In the genomic region with DNA sequence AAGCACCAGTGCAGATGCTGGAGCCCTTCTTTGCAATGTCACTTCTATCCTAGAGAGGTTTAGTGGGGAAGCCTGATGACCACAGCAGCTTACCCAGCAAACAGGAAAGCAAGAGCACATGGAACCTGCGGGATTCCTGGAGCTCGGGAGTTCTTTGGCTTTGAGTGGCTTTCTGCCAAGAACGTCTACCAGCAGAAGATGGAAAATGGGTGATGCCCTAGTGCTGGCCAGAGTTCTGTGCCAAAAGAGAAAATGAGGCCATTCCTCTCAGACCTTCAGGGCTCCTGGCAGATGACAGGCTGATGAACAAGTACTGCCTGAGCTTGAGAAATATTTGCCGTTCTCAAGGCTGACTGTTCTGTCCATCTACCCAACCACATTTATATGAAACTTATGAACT, we compare ENCODE assay signal across 23 cellular contexts.
"Had no signal": no experiment of that assay in that cellular context is flagged by ENCODE, and none has a peak within 500 bp of the region (broad histone marks: within the 10 kb centered on the region; RNA-seq: fewer than 3 reads in every experiment).

No MANE protein-coding gene starts in this region.

- H3K9me3 ChIP-seq: colonic mucosa, esophagus squamous epithelium, gastrocnemius medialis, heart right ventricle, left lung, lower lobe of right lung had no signal

- H3K4me3 ChIP-seq: colonic mucosa, esophagus squamous epithelium, gastrocnemius medialis, heart right ventricle, left lung, lower lobe of right lung had no signal

- H3K36me3 ChIP-seq: colonic mucosa, esophagus squamous epithelium, gastrocnemius medialis, heart right ventricle, left lung, lower lobe of right lung had no signal

- H3K27ac ChIP-seq: colonic mucosa, epithelial cell of prostate, esophagus squamous epithelium, gastrocnemius medialis, heart right ventricle, left lung, lower lobe of right lung had no signal

- ATAC-seq: effector memory CD8-positive, alpha-beta T cell; esophagus mucosa; gastrocnemius medialis; heart right ventricle; left cardiac atrium; left lung; left ventricle myocardium superior; lower lobe of right lung had no signal

- H3K4me1 Mint-ChIP-seq: mesothelial cell of epicardium had no signal

- H3K9me3 Mint-ChIP-seq: dendritic cell treated with granulocyte-macrophage colony-stimulating factor and Interleukin-4, amounts not matched to agents 40 ng/mL and 50 ng/mL, for 4 days; effector memory CD8-positive, alpha-beta T cell; endodermal cell; mesothelial cell of epicardium had no signal

- DNase-seq: colonic mucosa; cortex of kidney; effector CD8-positive, alpha-beta T cell; effector memory CD8-positive, alpha-beta T cell; endodermal cell; erythroblast; esophagus squamous epithelium; foreskin fibroblast; foreskin melanocyte; gastrocnemius medialis; glutamatergic neuron; head of caudate nucleus; heart right ventricle; hippocampal formation; left cardiac atrium; left lung; left ventricle myocardium superior; lower lobe of right lung; mesenchymal stem cell had no signal

- H3K4me3 Mint-ChIP-seq: dendritic cell treated with granulocyte-macrophage colony-stimulating factor and Interleukin-4, amounts not matched to agents 40 ng/mL and 50 ng/mL, for 4 days; effector memory CD8-positive, alpha-beta T cell; endodermal cell; mesothelial cell of epicardium had no signal

- H3K27me3 ChIP-seq: colonic mucosa, gastrocnemius medialis had no signal

- H3K36me3 Mint-ChIP-seq: mesothelial cell of epicardium had no signal

- H3K4me1 ChIP-seq: colonic mucosa, gastrocnemius medialis, heart right ventricle, left lung, lower lobe of right lung had no signal

- H3K27ac Mint-ChIP-seq: dendritic cell treated with granulocyte-macrophage colony-stimulating factor and Interleukin-4, amounts not matched to agents 40 ng/mL and 50 ng/mL, for 4 days; effector memory CD8-positive, alpha-beta T cell; endodermal cell; mesothelial cell of epicardium had no signal
